ENCODE assay signal across 19 cellular contexts in the genomic region with DNA sequence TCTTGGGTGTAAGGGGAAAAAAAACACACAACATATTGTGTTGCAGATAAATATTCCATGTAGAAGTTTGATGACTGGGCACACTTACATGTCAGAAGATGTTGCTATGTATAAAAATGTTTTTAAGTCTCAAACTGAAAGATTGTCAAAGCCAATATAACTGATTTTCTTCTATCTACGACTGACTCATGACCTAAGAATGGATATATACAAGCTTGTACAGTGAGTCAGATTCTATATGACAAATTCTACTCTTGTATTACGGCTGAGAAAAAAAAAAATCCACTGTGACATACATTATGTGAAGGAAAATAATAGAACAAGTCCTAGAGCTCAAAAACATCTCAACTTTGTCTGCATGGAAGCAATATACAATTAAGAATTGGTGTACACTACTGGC.
DNase-seq lines count a peak whose midpoint lies in the region; ATAC-seq, FAIRE-seq and TF ChIP-seq lines count a peak whose summit lies in the region.
"Had no signal": no experiment of that assay in that cellular context is flagged by ENCODE, and none has a peak within 500 bp of the region (broad histone marks: within the 10 kb centered on the region; RNA-seq: fewer than 3 reads in every experiment).

No MANE protein-coding gene starts in this region.

- no peak for TF ChIP-seq CTCF in bronchial epithelial cell (IDR thresholded peaks at IDR 0.05; ENCODE audit: insufficient read depth, low read length, severe bottlenecking)

- no peaks in the 10 kb centered on the region for H3K36me3 ChIP-seq in bronchial epithelial cell (ENCODE audit: control insufficient read depth, insufficient read depth, low read length)
- H3K36me3 ChIP-seq: BE2C had no signal

- H3K27me3 ChIP-seq in bronchial epithelial cell (ENCODE audit: control insufficient read depth, insufficient read depth, low read length): no peaks in the 10 kb centered on the region
- H3K27me3 ChIP-seq: BE2C had no signal

- ATAC-seq in HG03520 (IDR thresholded peaks at IDR 0.05; ENCODE audit: unreplicated experiment): no peak
- ATAC-seq: GM23338 had no signal

- H3K4me3 ChIP-seq in bronchial epithelial cell (ENCODE audit: low read depth, low read length): no peak overlapping the region
- H3K4me3 ChIP-seq: GM23338 had no signal

- no peak for FAIRE-seq in bronchial epithelial cell (lab: Jason Lieb, UNC)
- FAIRE-seq: A204.1, GM12891, GM18507 had no signal

- DNase-seq in ELR (ENCODE audit: low read depth) (peak; percentile 4), RKO (ENCODE audit: low spot score) (peak; percentile 34), bronchial epithelial cell (ENCODE audit: low read depth) (peak; percentile 73), glomerular visceral epithelial cell (ENCODE audit: extremely low spot score) (peak; percentile 15), COR-L47 (lab: John Stamatoyannopoulos, UW) (no peak)
- DNase-seq in activated CD4-positive, alpha-beta T cell treated with anti-CD3 and anti-CD28 coated beads for 1 hour: no peak
- DNase-seq in stimulated activated CD4-positive, alpha-beta T cell treated with anti-CD3 and anti-CD28 coated beads, Interleukin-2, amount 100 ng/mL, for 48 hours: no peak
- DNase-seq: BE2C; CD4-positive, CD25-positive, alpha-beta regulatory T cell; KG1; MV-4-11; NCI-H1694 treated with DMSO at 0.1 percent for 48 hours; NCI-H2227 treated with DMSO at 0.1 percent for 48 hours; NCI-H524 had no signal

Comparison
In these comparisons a context has a peak if more than half of its experiments do, and no peak if none do; other contexts are left out.
1. DNase-seq: peak in ELR (single experiment), RKO (single experiment), bronchial epithelial cell (single experiment) and glomerular visceral epithelial cell (single experiment); none in activated CD4-positive, alpha-beta T cell treated with anti-CD3 and anti-CD28 coated beads for 1 hour (single experiment), COR-L47 (single experiment) and stimulated activated CD4-positive, alpha-beta T cell treated with anti-CD3 and anti-CD28 coated beads, Interleukin-2, amount 100 ng/mL, for 48 hours (0 of 2).